In the genomic region with DNA sequence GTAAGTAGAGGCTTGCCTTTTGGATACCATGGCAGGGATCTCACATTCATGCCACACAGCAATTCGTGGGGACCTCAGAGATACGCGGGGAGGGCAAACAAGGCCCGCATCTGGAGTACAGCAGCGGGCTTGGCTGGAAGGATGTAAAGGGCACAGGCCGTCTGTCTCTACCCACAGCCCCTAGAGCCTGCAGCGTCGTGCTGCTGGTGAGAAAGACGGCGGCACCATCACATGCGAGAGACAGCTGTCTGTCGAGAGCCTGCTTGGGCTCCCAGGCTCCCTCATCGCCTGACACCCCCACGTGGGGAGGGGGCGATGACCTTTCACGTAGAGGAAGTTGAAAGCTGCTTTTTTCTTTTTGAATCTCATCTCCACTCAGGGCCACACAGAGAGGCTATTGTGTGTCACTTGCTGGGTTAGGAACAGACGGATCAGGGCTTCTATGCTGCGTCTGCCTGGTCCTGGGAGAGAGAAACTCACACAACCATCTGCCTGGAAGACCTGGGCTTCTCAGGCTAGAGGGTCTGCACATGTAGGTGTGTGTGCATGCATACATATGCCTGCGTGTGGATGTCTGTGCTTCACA, we compare ENCODE assay signal across 28 cellular contexts.
"Had no signal": no experiment of that assay in that cellular context is flagged by ENCODE, and none has a peak within 500 bp of the region (broad histone marks: within the 10 kb centered on the region; RNA-seq: fewer than 3 reads in every experiment).

No MANE protein-coding gene starts in this region.

- H2AFZ ChIP-seq: hepatocyte, parathyroid adenoma had no signal

- H3K4me3 ChIP-seq: body of pancreas, cardiac muscle cell, hepatocyte, left ventricle myocardium inferior, thoracic aorta had no signal

- H3K9me3 ChIP-seq: body of pancreas, left ventricle myocardium inferior, SK-N-SH, thoracic aorta had no signal

- ATAC-seq: activated CD8-positive, alpha-beta T cell treated with anti-CD3 and anti-CD28 coated beads, Interleukin-2, amount 10 ng/mL, durations not matched to agents 7 days and 5 days; activated T-helper 17 cell treated with anti-CD3 and anti-CD28 coated beads, Interleukin-2, amount 50 U/mL, for 72 hours; body of pancreas; foreskin keratinocyte; natural killer cell treated with Interleukin-12 subunit alpha and Interleukin-12 subunit beta and Interleukin-15 and Interleukin-18, amount 100 ng/mL, for 72 hours; sciatic nerve had no signal

- H3K4me1 Mint-ChIP-seq: activated CD4-positive, alpha-beta T cell treated with anti-CD3 and anti-CD28 coated beads, Interleukin-2, amount 10 ng/mL, durations not matched to agents 7 days and 5 days; activated naive CD8-positive, alpha-beta T cell treated with anti-CD3 and anti-CD28 coated beads, Interleukin-2, amount 10 ng/mL, durations not matched to agents 7 days and 5 days; activated T-helper 17 cell treated with anti-CD3 and anti-CD28 coated beads, Interleukin-2, amount 50 U/mL, for 72 hours; immature natural killer cell; memory B cell had no signal

- H3K79me2 ChIP-seq: hepatocyte, parathyroid adenoma had no signal

- H3K9me3 Mint-ChIP-seq: activated CD4-positive, alpha-beta T cell treated with anti-CD3 and anti-CD28 coated beads, Interleukin-2, amount 10 ng/mL, durations not matched to agents 7 days and 5 days; activated naive CD8-positive, alpha-beta T cell treated with anti-CD3 and anti-CD28 coated beads, Interleukin-2, amount 10 ng/mL, durations not matched to agents 7 days and 5 days; activated T-cell treated with anti-CD3 and anti-CD28 coated beads, Interleukin-2, amount 50 U/mL, for 24 hours; activated T-helper 17 cell treated with anti-CD3 and anti-CD28 coated beads, Interleukin-2, amount 50 U/mL, for 72 hours; dendritic cell treated with granulocyte-macrophage colony-stimulating factor and Interleukin-4, amounts not matched to agents 40 ng/mL and 50 ng/mL, for 4 days; immature natural killer cell; memory B cell; natural killer cell treated with Interleukin-12 subunit alpha and Interleukin-12 subunit beta and Interleukin-15 and Interleukin-18, amount 100 ng/mL, for 72 hours; type B pancreatic cell had no signal

- H3K27ac ChIP-seq: body of pancreas, cardiac muscle cell, foreskin keratinocyte, hepatocyte, left ventricle myocardium inferior, parathyroid adenoma, thoracic aorta, VCaP had no signal

- H3K4me1 ChIP-seq: foreskin keratinocyte, left ventricle myocardium inferior, parathyroid adenoma had no signal

- H3K36me3 Mint-ChIP-seq: activated naive CD8-positive, alpha-beta T cell treated with anti-CD3 and anti-CD28 coated beads, Interleukin-2, amount 10 ng/mL, durations not matched to agents 7 days and 5 days; immature natural killer cell; memory B cell; natural killer cell treated with Interleukin-12 subunit alpha and Interleukin-12 subunit beta and Interleukin-15 and Interleukin-18, amount 100 ng/mL, for 72 hours; type B pancreatic cell had no signal

- H3K4me3 Mint-ChIP-seq: activated CD4-positive, alpha-beta T cell treated with anti-CD3 and anti-CD28 coated beads, Interleukin-2, amount 10 ng/mL, durations not matched to agents 7 days and 5 days; activated CD8-positive, alpha-beta T cell treated with anti-CD3 and anti-CD28 coated beads, Interleukin-2, amount 10 ng/mL, durations not matched to agents 7 days and 5 days; activated naive CD8-positive, alpha-beta T cell treated with anti-CD3 and anti-CD28 coated beads, Interleukin-2, amount 10 ng/mL, durations not matched to agents 7 days and 5 days; activated T-cell treated with anti-CD3 and anti-CD28 coated beads, Interleukin-2, amount 50 U/mL, for 24 hours; activated T-helper 17 cell treated with anti-CD3 and anti-CD28 coated beads, Interleukin-2, amount 50 U/mL, for 72 hours; dendritic cell treated with granulocyte-macrophage colony-stimulating factor and Interleukin-4, amounts not matched to agents 40 ng/mL and 50 ng/mL, for 4 days; immature natural killer cell; memory B cell; natural killer cell treated with Interleukin-12 subunit alpha and Interleukin-12 subunit beta and Interleukin-15 and Interleukin-18, amount 100 ng/mL, for 72 hours; type B pancreatic cell had no signal

- H3K27me3 ChIP-seq: body of pancreas, cardiac muscle cell, foreskin keratinocyte had no signal

- H3K27ac Mint-ChIP-seq: activated CD4-positive, alpha-beta T cell treated with anti-CD3 and anti-CD28 coated beads, Interleukin-2, amount 10 ng/mL, durations not matched to agents 7 days and 5 days; activated CD8-positive, alpha-beta T cell treated with anti-CD3 and anti-CD28 coated beads, Interleukin-2, amount 10 ng/mL, durations not matched to agents 7 days and 5 days; activated naive CD8-positive, alpha-beta T cell treated with anti-CD3 and anti-CD28 coated beads, Interleukin-2, amount 10 ng/mL, durations not matched to agents 7 days and 5 days; activated T-cell treated with anti-CD3 and anti-CD28 coated beads, Interleukin-2, amount 50 U/mL, for 24 hours; activated T-helper 17 cell treated with anti-CD3 and anti-CD28 coated beads, Interleukin-2, amount 50 U/mL, for 72 hours; dendritic cell treated with granulocyte-macrophage colony-stimulating factor and Interleukin-4, amounts not matched to agents 40 ng/mL and 50 ng/mL, for 4 days; immature natural killer cell; memory B cell; natural killer cell treated with Interleukin-12 subunit alpha and Interleukin-12 subunit beta and Interleukin-15 and Interleukin-18, amount 100 ng/mL, for 72 hours; type B pancreatic cell had no signal

- H3K9ac ChIP-seq: parathyroid adenoma, SK-N-SH had no signal

- FAIRE-seq: small intestine had no signal

- H3K4me2 ChIP-seq: hepatocyte, SK-N-SH had no signal

- DNase-seq: activated CD4-positive, alpha-beta T cell treated with anti-CD3 and anti-CD28 coated beads, Interleukin-2, amount 10 ng/mL, durations not matched to agents 7 days and 5 days; activated CD4-positive, CD25-positive, alpha-beta regulatory T cell treated with anti-CD3 and anti-CD28 coated beads, Interleukin-2, amount 50 U/mL, for 72 hours; activated CD8-positive, alpha-beta T cell treated with anti-CD3 and anti-CD28 coated beads, Interleukin-2, amount 10 ng/mL, durations not matched to agents 7 days and 5 days; activated naive CD4-positive, alpha-beta T cell; activated naive CD8-positive, alpha-beta T cell treated with anti-CD3 and anti-CD28 coated beads, Interleukin-2, amount 10 ng/mL, durations not matched to agents 7 days and 5 days; activated T-cell treated with anti-CD3 and anti-CD28 coated beads, Interleukin-2, amount 50 U/mL, for 24 hours; body of pancreas; effector CD8-positive, alpha-beta T cell; foreskin keratinocyte; immature natural killer cell; kidney glomerular epithelial cell; left ventricle myocardium inferior; SK-N-SH; small intestine; stimulated activated CD4-positive, alpha-beta T cell treated with anti-CD3 and anti-CD28 coated beads, Interleukin-2, amount 100 ng/mL, for 48 hours; stimulated activated CD8-positive, alpha-beta memory T cell treated with anti-CD3 and anti-CD28 coated beads, Interleukin-4, amount 100 ng/mL, for 48 hours; stimulated activated naive CD4-positive, alpha-beta T cell had no signal

- H3K36me3 ChIP-seq: cardiac muscle cell, left ventricle myocardium inferior, thoracic aorta had no signal
